In the genomic region with DNA sequence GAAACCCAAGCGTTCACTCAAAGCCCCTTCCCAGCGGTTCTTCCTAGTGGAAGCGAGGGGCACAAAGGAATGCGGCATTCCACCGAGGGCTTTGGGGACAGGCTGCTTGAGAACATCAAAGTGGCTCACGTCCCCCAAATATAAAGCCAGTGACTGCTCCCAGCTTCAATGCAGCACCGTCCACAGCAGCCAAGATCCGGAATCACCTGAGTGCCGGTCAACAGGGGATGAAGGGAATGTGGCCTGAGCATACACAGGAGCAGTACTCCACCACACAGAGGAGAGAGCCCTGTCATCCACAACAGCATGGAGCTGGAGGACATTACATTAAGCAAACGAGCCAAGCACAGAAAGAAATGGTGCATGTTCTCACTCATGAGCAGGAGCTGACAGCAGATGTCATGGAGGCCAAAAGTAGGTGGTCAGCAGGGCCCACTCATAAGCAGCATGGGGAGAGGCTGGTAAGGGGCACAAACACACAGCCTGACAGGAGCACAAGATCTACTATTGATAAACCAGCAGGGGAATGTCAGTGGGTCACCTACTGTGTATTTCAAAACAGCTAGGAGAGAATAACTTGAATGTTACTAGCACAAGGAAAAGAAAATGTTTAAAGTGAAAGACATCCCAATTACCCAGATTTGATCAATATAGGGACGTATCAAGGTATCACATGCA, we compare ENCODE assay signal across 12 cellular contexts.
DNase-seq lines count a peak whose midpoint lies in the region; ATAC-seq, FAIRE-seq and TF ChIP-seq lines count a peak whose summit lies in the region.
"Had no signal": no experiment of that assay in that cellular context is flagged by ENCODE, and none has a peak within 500 bp of the region (broad histone marks: within the 10 kb centered on the region; RNA-seq: fewer than 3 reads in every experiment).

No MANE protein-coding gene starts in this region.

- CTCF ChIA-PET in HepG2 (lab: Yijun Ruan, JAX; ENCODE audit: low intra/inter-chr PET ratio, low total read pairs): no interaction called here

- peaks cover 72% of the 10 kb centered on the region for H3K79me2 ChIP-seq in astrocyte (ENCODE audit: insufficient read depth, low read length)
- H3K79me2 ChIP-seq in HepG2 (ENCODE audit: insufficient read depth, low read length): no peaks in the 10 kb centered on the region

- FAIRE-seq in astrocyte (lab: Jason Lieb, UNC) (no peak), HepG2 (lab: Jason Lieb, UNC) (peak; percentile 44)

- no peak for ATAC-seq in activated T-cell treated with anti-CD3 and anti-CD28 coated beads, Interleukin-2, amount 50 U/mL, for 4 hours
- peak; percentile 88 for ATAC-seq in HepG2
- ATAC-seq in upper lobe of right lung: no peak

- peaks cover 25% of the 10 kb centered on the region for H3K4me1 Mint-ChIP-seq in activated T-cell treated with anti-CD3 and anti-CD28 coated beads, Interleukin-2, amount 50 U/mL, for 24 hours (ENCODE audit: low read depth)
- peaks cover 13% of the 10 kb centered on the region for H3K4me1 Mint-ChIP-seq in activated T-cell treated with anti-CD3 and anti-CD28 coated beads, Interleukin-2, amount 50 U/mL, for 4 hours (ENCODE audit: low read depth)
- peaks cover 73% of the 10 kb centered on the region for H3K4me1 Mint-ChIP-seq in astrocyte (ENCODE audit: low read depth, unreplicated experiment)
- H3K4me1 Mint-ChIP-seq: activated B cell treated with CpG ODN at 0.5 μM for 24 hours had no signal

- H3K36me3 ChIP-seq in astrocyte (ENCODE audit: insufficient read depth, low read length) (no peaks in the 10 kb centered on the region), HepG2 (replicated peaks in 1 of 2; ENCODE audit: control insufficient read depth in 1 of 2, insufficient read depth in 2 of 2, low read length in 2 of 2) (no peaks in the 10 kb centered on the region), upper lobe of right lung (no peaks in the 10 kb centered on the region)

- H3K36me3 Mint-ChIP-seq in activated T-cell treated with anti-CD3 and anti-CD28 coated beads, Interleukin-2, amount 50 U/mL, for 24 hours (ENCODE audit: low read depth): no peaks in the 10 kb centered on the region
- peaks cover 2% of the 10 kb centered on the region for H3K36me3 Mint-ChIP-seq in activated T-cell treated with anti-CD3 and anti-CD28 coated beads, Interleukin-2, amount 50 U/mL, for 4 hours (ENCODE audit: insufficient read depth)
- H3K36me3 Mint-ChIP-seq in astrocyte (ENCODE audit: low read depth, unreplicated experiment): peaks cover 3% of the 10 kb centered on the region

- H3K4me1 ChIP-seq in astrocyte (ENCODE audit: insufficient read depth, low read length): peaks cover 43% of the 10 kb centered on the region
- no peaks in the 10 kb centered on the region for H3K4me1 ChIP-seq in HepG2 (ENCODE audit: insufficient read depth, low read length)
- peaks cover 16% of the 10 kb centered on the region for H3K4me1 ChIP-seq in upper lobe of right lung

- H3K27me3 ChIP-seq in astrocyte (ENCODE audit: insufficient read depth, low read length): no peaks in the 10 kb centered on the region
- H3K27me3 ChIP-seq in HepG2 (ENCODE audit: control insufficient read depth in 1 of 2, insufficient read depth in 2 of 2, low read length in 2 of 2): no peaks in the 10 kb centered on the region
- no peaks in the 10 kb centered on the region for H3K27me3 ChIP-seq in upper lobe of right lung

- H4K20me1 ChIP-seq in astrocyte (ENCODE audit: insufficient read depth, low read length) (peaks cover 18% of the 10 kb centered on the region), HepG2 (ENCODE audit: insufficient read depth, low read length) (0 out of 2 replicates have a peak, but pooled peaks cover 3% of the 10 kb centered on the region)

- no TSS peak for BruUV-seq in HepG2 (replicated peaks; lab: Mats Ljungman, UMichigan)

- H3K27me3 Mint-ChIP-seq in activated T-cell treated with anti-CD3 and anti-CD28 coated beads, Interleukin-2, amount 50 U/mL, for 24 hours: peaks cover 3% of the 10 kb centered on the region
- H3K27me3 Mint-ChIP-seq in activated T-cell treated with anti-CD3 and anti-CD28 coated beads, Interleukin-2, amount 50 U/mL, for 4 hours (ENCODE audit: low read depth): no peaks in the 10 kb centered on the region
- H3K27me3 Mint-ChIP-seq in astrocyte (ENCODE audit: low read depth, unreplicated experiment): no peaks in the 10 kb centered on the region

- 29% methylated on average over 11 of the region's 11 CpGs for WGBS in HepG2 (ENCODE audit: low lambda C conversion rate)

- in situ Hi-C loops in HepG2 (cut with HindIII; ENCODE audit: extremely low pct_ligation_motif_present, low pct_unique_long_range_greater_than_20kb): no loop called here

- no peak overlapping the region for H2AFZ ChIP-seq in astrocyte (ENCODE audit: low read depth, low read length)
- H2AFZ ChIP-seq in HepG2 (ENCODE audit: low read length): no peak overlapping the region

- no peaks in the 10 kb centered on the region for H3K9me3 ChIP-seq in astrocyte (ENCODE audit: insufficient read depth, low read depth, low read length)
- H3K9me3 ChIP-seq in HepG2 (ENCODE audit: low read length): no peaks in the 10 kb centered on the region
- H3K9me3 ChIP-seq in upper lobe of right lung: no peaks in the 10 kb centered on the region

- POLR2A ChIA-PET in HepG2 (lab: Yijun Ruan, JAX): interaction anchor here (1.6 kb wide), 1 partner anchor 15 kb away, joined by 4 read pairs; no protein-coding TSS in a partner anchor

- TF ChIP-seq RAD21 in HepG2 (CRISPR knock-in tag; IDR thresholded peaks at IDR 0.05): no peak

- H3K27ac ChIP-seq in astrocyte (ENCODE audit: low read depth, low read length) (peak overlapping the region; percentile 96), HepG2 (ENCODE audit: extremely low read length, insufficient read depth, low read length) (no peak overlapping the region), substantia nigra (ENCODE audit: low read depth, low read length, poor library complexity, severe bottlenecking) (peak overlapping the region; percentile 19), upper lobe of right lung (no peak overlapping the region)

- TF ChIP-seq EP300 in HepG2 (IDR thresholded peaks at IDR 0.05; ENCODE audit: low read depth in 2 of 2, low read length in 2 of 2) (no peak), HepG2 (CRISPR knock-in tag; IDR thresholded peaks at IDR 0.05; ENCODE audit: borderline replicate concordance) (no peak)

- intact Hi-C loops in HepG2 (cut with micrococcal nuclease; ENCODE audit: unreplicated experiment) (no loop called here), upper lobe of right lung (cut with DNase I) (no loop called here)

- no peak for TF ChIP-seq CTCF in astrocyte (IDR thresholded peaks at IDR 0.05; ENCODE audit: insufficient read depth, low read depth, low read length)
- no peak for TF ChIP-seq CTCF in HepG2 (CRISPR knock-in tag; IDR thresholded peaks at IDR 0.05)
- TF ChIP-seq CTCF in upper lobe of right lung (IDR thresholded peaks at IDR 0.05): no peak

- peak overlapping the region; percentile 27 for H3K27ac Mint-ChIP-seq in activated T-cell treated with anti-CD3 and anti-CD28 coated beads, Interleukin-2, amount 50 U/mL, for 24 hours
- peak overlapping the region; percentile 55 for H3K27ac Mint-ChIP-seq in astrocyte (ENCODE audit: unreplicated experiment)
- H3K27ac Mint-ChIP-seq: activated B cell treated with CpG ODN at 0.5 μM for 24 hours had no signal

- H3K9ac ChIP-seq in astrocyte (ENCODE audit: low read length): peak overlapping the region; percentile 35
- no peak overlapping the region for H3K9ac ChIP-seq in HepG2 (ENCODE audit: insufficient read depth, low read depth, low read length)

- TF ChIP-seq POLR2A in HepG2 (IDR thresholded peaks at IDR 0.05; ENCODE audit: insufficient read depth in 1 of 2, low read depth in 2 of 2, low read length in 2 of 2): no peak

- no peak for DNase-seq in activated T-cell treated with anti-CD3 and anti-CD28 coated beads, Interleukin-2, amount 50 U/mL, for 24 hours
- no peak for DNase-seq in activated T-cell treated with anti-CD3 and anti-CD28 coated beads, Interleukin-2, amount 50 U/mL, for 4 hours
- no peak for DNase-seq in astrocyte (ENCODE audit: low read depth)
- no peak for DNase-seq in HepG2 (ENCODE audit: low spot score)
- DNase-seq in substantia nigra (lab: John Stamatoyannopoulos, UW): no peak
- no peak for DNase-seq in NCI-H82 (lab: John Stamatoyannopoulos, UW)
- DNase-seq in upper lobe of right lung: no peak
- no peak for DNase-seq in SKM-1 treated with dmso at 0.1 percent for 144 hours (lab: John Stamatoyannopoulos, UW; ENCODE audit: unreplicated experiment)
- DNase-seq: activated B cell treated with CpG ODN at 0.5 μM for 24 hours, anterior cingulate cortex, Calu3, MV-4-11 had no signal

- no peak overlapping the region for H3K4me3 Mint-ChIP-seq in activated T-cell treated with anti-CD3 and anti-CD28 coated beads, Interleukin-2, amount 50 U/mL, for 24 hours
- H3K4me3 Mint-ChIP-seq in activated T-cell treated with anti-CD3 and anti-CD28 coated beads, Interleukin-2, amount 50 U/mL, for 4 hours: no peak overlapping the region
- no peak overlapping the region for H3K4me3 Mint-ChIP-seq in astrocyte (ENCODE audit: unreplicated experiment)
- H3K4me3 Mint-ChIP-seq: activated B cell treated with CpG ODN at 0.5 μM for 24 hours had no signal

- peaks cover 6% of the 10 kb centered on the region for H3K9me3 Mint-ChIP-seq in activated T-cell treated with anti-CD3 and anti-CD28 coated beads, Interleukin-2, amount 50 U/mL, for 24 hours
- peaks cover 7% of the 10 kb centered on the region for H3K9me3 Mint-ChIP-seq in activated T-cell treated with anti-CD3 and anti-CD28 coated beads, Interleukin-2, amount 50 U/mL, for 4 hours
- H3K9me3 Mint-ChIP-seq in astrocyte (ENCODE audit: unreplicated experiment): no peaks in the 10 kb centered on the region
- H3K9me3 Mint-ChIP-seq: activated B cell treated with CpG ODN at 0.5 μM for 24 hours had no signal

- H3K4me3 ChIP-seq in astrocyte (ENCODE audit: insufficient read depth, low read depth, low read length) (no peak overlapping the region), HepG2 (replicated peaks in 1 of 3; ENCODE audit: insufficient read depth in 1 of 3, low read depth in 2 of 3, low read length in 3 of 3) (no peak overlapping the region), upper lobe of right lung (no peak overlapping the region)

- peak overlapping the region; percentile 22 for H3K4me2 ChIP-seq in astrocyte (ENCODE audit: low read length)
- H3K4me2 ChIP-seq in HepG2 (ENCODE audit: low read depth, low read length): peak overlapping the region; percentile 13; the same call in 1 of the 2 replicates

TF ChIP-seq in HepG2, 621 proteins besides CTCF, POLR2A, EP300 and RAD21 (continues in another document):
- TF ChIP-seq ZNF30 (CRISPR knock-in tag; IDR thresholded peaks at IDR 0.05) (no peak), ZNF343 (CRISPR knock-in tag; IDR thresholded peaks at IDR 0.05) (no peak), ZBTB20 (CRISPR knock-in tag; IDR thresholded peaks at IDR 0.05; ENCODE audit: borderline replicate concordance, low read depth) (no peak), FOXP1 (IDR thresholded peaks at IDR 0.05) (no peak), FOXP1 (CRISPR knock-in tag; IDR thresholded peaks at IDR 0.05) (no peak)

Comparison
In these comparisons a context has a peak if more than half of its experiments do, and no peak if none do; other contexts are left out.
1. H3K27ac ChIP-seq: peak in astrocyte (single experiment) and substantia nigra (single experiment); none in HepG2 (single experiment) and upper lobe of right lung (single experiment).